Comparison of ENCODE assay signal across 1 cellular context in genomic region chr12:64691227-64691792, GRCh38.
TF ChIP-seq lines count a peak whose summit lies in the region.

No MANE protein-coding gene starts in this region.

TF ChIP-seq in H1, 55 proteins besides CTCF, POLR2A, EP300 and RAD21 (continued from another document):
- TF ChIP-seq CHD7 (IDR thresholded peaks at IDR 0.05; ENCODE audit: insufficient replicate concordance, low read length), result peak; percentile 11
- TF ChIP-seq HDAC2 (IDR thresholded peaks at IDR 0.05; ENCODE audit: borderline replicate concordance in 1 of 2, low read depth in 2 of 2, low read length in 2 of 2), result 0 out of 4 replicates have a peak, but pooled peaks of 1 of the 2 experiments have one; percentile 43
- no peak for TF ChIP-seq NRF1 (IDR thresholded peaks at IDR 0.05; ENCODE audit: low read depth, low read length)
- TF ChIP-seq CHD2 (IDR thresholded peaks at IDR 0.05; ENCODE audit: low read length), result peak; percentile 83
- peak; percentile 64 for TF ChIP-seq SP1 (IDR thresholded peaks at IDR 0.05; ENCODE audit: low read depth, low read length)
- TF ChIP-seq JUND (IDR thresholded peaks at IDR 0.05; ENCODE audit: low read length), result no peak
- TF ChIP-seq ASH2L (IDR thresholded peaks at IDR 0.05; ENCODE audit: low read length), result peak; percentile 99
- TF ChIP-seq KDM1A (IDR thresholded peaks at IDR 0.05; ENCODE audit: borderline replicate concordance, low read length), result peak; percentile 86; the same call in 1 of the 2 replicates
- no peak for TF ChIP-seq POLR2AphosphoS5 (IDR thresholded peaks at IDR 0.05; ENCODE audit: low read depth, low read length)
TF ChIP-seq in H1: peak in this region for 7.
